8 cellular contexts compared by ENCODE assay signal in genomic region chr6:80003841-80004198, GRCh38. TPM values are rescaled to one million over a fixed set of nuclear protein-coding genes. Genes with fewer than 3 reads are reported as not detected.
DNase-seq lines count a peak whose midpoint lies in the region; ATAC-seq and TF ChIP-seq lines count a peak whose summit lies in the region.

No MANE protein-coding gene starts in this region.

- H3K9me3 ChIP-seq in OCI-LY3 (ENCODE audit: insufficient read depth, low read length) (no peaks in the 10 kb centered on the region), body of pancreas (no peaks in the 10 kb centered on the region)

- WGBS in body of pancreas, 2 donors: 2% methylated on average over 15 of the region's 15 CpGs

- H3K27ac ChIP-seq in OCI-LY3 (ENCODE audit: low read length): peak overlapping the region; percentile 50
- peak overlapping the region; percentile 61 to 87 (median 78) for H3K27ac ChIP-seq in body of pancreas

- H3K9ac ChIP-seq in OCI-LY3 (ENCODE audit: low read length): peak overlapping the region; percentile 87

- peak overlapping the region; percentile 91 for H3K4me2 ChIP-seq in OCI-LY3 (ENCODE audit: low read length)

- H2AFZ ChIP-seq in OCI-LY3 (ENCODE audit: low read depth, low read length): peak overlapping the region; percentile 91

- peak overlapping the region; percentile 88 for H3K27ac Mint-ChIP-seq in stimulated activated effector memory CD8-positive, alpha-beta T cell treated with anti-CD3 and anti-CD28 coated beads, Interleukin-12 subunit alpha, Interleukin-12 subunit beta, amount 100 ng/mL, for 72 hours

- peaks cover 25% of the 10 kb centered on the region for H3K79me2 ChIP-seq in OCI-LY3 (ENCODE audit: low read length)

- TF ChIP-seq CTCF in OCI-LY3 (IDR thresholded peaks at IDR 0.05; ENCODE audit: low read depth, low read length) (no peak), body of pancreas (IDR thresholded peaks at IDR 0.05) (no peak)

- H3K36me3 Mint-ChIP-seq in stimulated activated effector memory CD8-positive, alpha-beta T cell treated with anti-CD3 and anti-CD28 coated beads, Interleukin-12 subunit alpha, Interleukin-12 subunit beta, amount 100 ng/mL, for 72 hours: peaks cover 17% of the 10 kb centered on the region

- H3K4me1 ChIP-seq in OCI-LY3 (ENCODE audit: low read length) (peaks cover 21% of the 10 kb centered on the region), body of pancreas (peaks cover 15% of the 10 kb centered on the region)

- H3K4me3 Mint-ChIP-seq in stimulated activated effector memory CD8-positive, alpha-beta T cell treated with anti-CD3 and anti-CD28 coated beads, Interleukin-12 subunit alpha, Interleukin-12 subunit beta, amount 100 ng/mL, for 72 hours: peak overlapping the region; percentile 80

- H3K9me3 Mint-ChIP-seq in stimulated activated effector memory CD8-positive, alpha-beta T cell treated with anti-CD3 and anti-CD28 coated beads, Interleukin-12 subunit alpha, Interleukin-12 subunit beta, amount 100 ng/mL, for 72 hours: no peaks in the 10 kb centered on the region

- no peaks in the 10 kb centered on the region for H4K20me1 ChIP-seq in OCI-LY3 (ENCODE audit: insufficient read depth, low read length)

- peaks cover 16% of the 10 kb centered on the region for H3K4me1 Mint-ChIP-seq in stimulated activated effector memory CD8-positive, alpha-beta T cell treated with anti-CD3 and anti-CD28 coated beads, Interleukin-12 subunit alpha, Interleukin-12 subunit beta, amount 100 ng/mL, for 72 hours

- H3K27me3 ChIP-seq in OCI-LY3 (ENCODE audit: low read depth, low read length) (no peaks in the 10 kb centered on the region), body of pancreas (no peaks in the 10 kb centered on the region)

- peak; percentile 8 to 17 for DNase-seq in activated CD4-positive, alpha-beta T cell treated with anti-CD3 and anti-CD28 coated beads for 4 hours
- DNase-seq in activated CD4-positive, alpha-beta T cell treated with anti-CD3 and anti-CD28 coated beads, Interleukin-2, amount 50 U/mL, for 48 hours: no peak
- DNase-seq in body of pancreas: peak in 1 of 4 donors; percentile 17
- peak; percentile 31 for DNase-seq in inferior parietal cortex (ENCODE audit: extremely low spot score)
- no peak for DNase-seq in stimulated activated effector memory CD8-positive, alpha-beta T cell treated with anti-CD3 and anti-CD28 coated beads, Interleukin-12 subunit alpha, Interleukin-12 subunit beta, amount 100 ng/mL, for 72 hours (ENCODE audit: low spot score in 2 of 2)
- DNase-seq in HuH-7.5 (ENCODE audit: low spot score): no peak

- no peak for TF ChIP-seq POLR2A in body of pancreas (IDR thresholded peaks at IDR 0.05)

- intact Hi-C loops in body of pancreas (cut with DNase I): no loop called here

- peak; percentile 3 for ATAC-seq in HG03108 (IDR thresholded peaks at IDR 0.05; ENCODE audit: unreplicated experiment)
- no peak for ATAC-seq in body of pancreas
- peak; percentile 42 for ATAC-seq in stimulated activated effector memory CD8-positive, alpha-beta T cell treated with anti-CD3 and anti-CD28 coated beads, Interleukin-12 subunit alpha, Interleukin-12 subunit beta, amount 100 ng/mL, for 72 hours

- H3K36me3 ChIP-seq in OCI-LY3 (replicated peaks; ENCODE audit: low read depth, low read length) (peaks cover 17% of the 10 kb centered on the region), body of pancreas (replicated peaks in 1 of 2; ENCODE audit: insufficient read depth in 1 of 2, low read depth in 2 of 2) (no peaks in the 10 kb centered on the region)

- H3K4me3 ChIP-seq in OCI-LY3 (ENCODE audit: low read length): peak overlapping the region; percentile 87
- peak overlapping the region; percentile 49 to 51 for H3K4me3 ChIP-seq in body of pancreas

RNA-seq across cellular contexts. Expression of gene TTK, which starts 0.6 kb away (rescaled TPM):
- under 1 TPM in 1 of 2 donors, not detected in 1; 0.33 TPM for total RNA-seq in body of pancreas

RNA-seq across cellular contexts. Expression of gene ELOVL4, which starts 56.5 kb away (rescaled TPM):
- total RNA-seq in body of pancreas: under 1 TPM in 1 of 2 donors, not detected in 1; 0.52 TPM

Comparison
In these comparisons a context has a peak if more than half of its experiments do, and no peak if none do; other contexts are left out.
1. DNase-seq: peak in activated CD4-positive, alpha-beta T cell treated with anti-CD3 and anti-CD28 coated beads for 4 hours (2 of 2) and inferior parietal cortex (single experiment); none in activated CD4-positive, alpha-beta T cell treated with anti-CD3 and anti-CD28 coated beads, Interleukin-2, amount 50 U/mL, for 48 hours (0 of 2), stimulated activated effector memory CD8-positive, alpha-beta T cell treated with anti-CD3 and anti-CD28 coated beads, Interleukin-12 subunit alpha, Interleukin-12 subunit beta, amount 100 ng/mL, for 72 hours (0 of 2) and HuH-7.5 (single experiment).